Comparison of ENCODE assay signal across 14 cellular contexts in the genomic region with DNA sequence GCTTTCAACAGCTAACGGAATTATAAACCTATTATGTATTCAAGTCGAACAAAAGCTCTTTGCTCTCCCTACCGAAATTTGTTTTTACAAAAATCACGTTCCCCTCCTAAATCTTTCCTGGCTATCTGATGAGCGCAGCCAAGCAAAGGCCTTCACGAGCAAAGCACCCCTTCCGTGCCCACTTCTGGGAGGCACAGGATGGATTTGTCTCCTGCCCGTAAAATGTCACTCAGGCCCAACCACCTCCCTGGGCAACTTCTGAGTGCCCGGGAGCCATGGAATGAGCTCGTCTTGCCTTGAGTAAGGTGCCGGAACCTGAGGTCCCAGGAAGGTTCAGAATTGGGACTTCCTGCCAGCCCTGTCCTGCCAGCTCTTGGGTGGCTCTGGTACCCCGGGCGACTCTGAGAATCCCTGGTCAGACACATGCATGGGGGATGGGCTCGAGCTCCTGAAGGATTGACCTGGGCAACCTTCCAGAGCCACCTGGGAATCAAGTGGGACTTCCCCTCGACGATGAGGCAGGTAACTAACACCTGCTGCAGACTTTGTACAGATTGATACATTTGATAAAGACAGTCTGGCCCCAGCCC. TPM values are rescaled to one million over a fixed set of nuclear protein-coding genes. Genes with fewer than 3 reads are reported as not detected.
A peak's percentile ranks its signal among the peaks of the same experiment; 100 is the strongest.
DNase-seq lines count a peak whose midpoint lies in the region; ATAC-seq and TF ChIP-seq lines count a peak whose summit lies in the region.
"Had no signal": no experiment of that assay in that cellular context is flagged by ENCODE, and none has a peak within 500 bp of the region (broad histone marks: within the 10 kb centered on the region; RNA-seq: fewer than 3 reads in every experiment).

No MANE protein-coding gene starts in this region.

- H3F3A ChIP-seq in GM23338 (replicated peaks; ENCODE audit: low read depth), result peaks cover 38% of the 10 kb centered on the region

- no peak for TF ChIP-seq CTCF in GM23338 (conservative IDR thresholded peaks at IDR 0.05; ENCODE audit: low read depth in 2 of 2)
- no peak for TF ChIP-seq CTCF in body of pancreas (IDR thresholded peaks at IDR 0.05)
- no peak for TF ChIP-seq CTCF in osteocyte (IDR thresholded peaks at IDR 0.05)

- H3K4me1 ChIP-seq in GM23338 (ENCODE audit: insufficient read depth) (peaks cover 39% of the 10 kb centered on the region), body of pancreas (peaks cover 55% of the 10 kb centered on the region)

- DNase-seq in NCI-H1105 treated with DMSO at 0.1 percent for 48 hours (lab: John Stamatoyannopoulos, UW) (peak; percentile 45), NCI-H1105 (lab: John Stamatoyannopoulos, UW) (no peak), GM23338 (ENCODE audit: low spot score) (no peak), body of pancreas (peak in 3 of 4 donors; percentile 34 to 52 (median 47)), osteocyte (ENCODE audit: extremely low spot score, unreplicated experiment) (no peak), ecto neural progenitor cell (ENCODE audit: low spot score) (no peak)
- no peak for DNase-seq in effector CD8-positive, alpha-beta T cell (lab: John Stamatoyannopoulos, UW)
- DNase-seq: MM.1S, NCI-H226 had no signal

- H3K9me2 ChIP-seq in GM23338 (ENCODE audit: insufficient read depth), result no peaks in the 10 kb centered on the region

- H3K27ac Mint-ChIP-seq in GM23338, result peak overlapping the region; percentile 82
- H3K27ac Mint-ChIP-seq in osteocyte (ENCODE audit: unreplicated experiment), result peak overlapping the region; percentile 10

- H3K36me3 Mint-ChIP-seq in GM23338 (ENCODE audit: low read depth) (peaks cover 70% of the 10 kb centered on the region), osteocyte (ENCODE audit: unreplicated experiment) (peaks cover 30% of the 10 kb centered on the region)
- H3K36me3 Mint-ChIP-seq: immature natural killer cell, naive B cell had no signal

- H3K36me3 ChIP-seq in GM23338 (ENCODE audit: insufficient read depth) (peaks cover 12% of the 10 kb centered on the region; the same call in 1 of the 2 replicates), body of pancreas (replicated peaks in 1 of 2; ENCODE audit: insufficient read depth in 1 of 2, low read depth in 2 of 2) (no peaks in the 10 kb centered on the region)
- H3K36me3 ChIP-seq: adrenal gland had no signal

- H3K4me2 ChIP-seq in GM23338, result no peak overlapping the region

- no peak for TF ChIP-seq POLR2A in body of pancreas (IDR thresholded peaks at IDR 0.05)

- no peaks in the 10 kb centered on the region for H3K27me3 ChIP-seq in GM23338 (ENCODE audit: insufficient read depth)
- H3K27me3 ChIP-seq in body of pancreas, result no peaks in the 10 kb centered on the region
- H3K27me3 ChIP-seq: adrenal gland had no signal

- no peak overlapping the region for H3K27ac ChIP-seq in GM23338 (ENCODE audit: low read depth)
- peak overlapping the region; percentile 71 to 88 (median 88) for H3K27ac ChIP-seq in body of pancreas
- H3K27ac ChIP-seq: adrenal gland had no signal

- H3K27me3 Mint-ChIP-seq in GM23338 (ENCODE audit: insufficient read depth, low read depth, poor library complexity), result peaks cover 28% of the 10 kb centered on the region
- no peaks in the 10 kb centered on the region for H3K27me3 Mint-ChIP-seq in osteocyte (ENCODE audit: unreplicated experiment)
- H3K27me3 Mint-ChIP-seq: naive B cell had no signal

- H2AFZ ChIP-seq in GM23338, result no peak overlapping the region

- WGBS in body of pancreas, 2 donors, result 51 to 72% methylated on average over 10 to 16 of the region's 16 CpGs

- peaks cover 82% of the 10 kb centered on the region for H3K79me2 ChIP-seq in GM23338 (replicated peaks; ENCODE audit: insufficient read depth)

- H4K20me1 ChIP-seq in GM23338 (replicated peaks; ENCODE audit: insufficient read depth), result peaks cover 5% of the 10 kb centered on the region; the same call in 1 of the 2 replicates

- intact Hi-C loops in body of pancreas (cut with DNase I), result no loop called here

- H3K9me3 ChIP-seq in body of pancreas, result no peaks in the 10 kb centered on the region
- H3K9me3 ChIP-seq: adrenal gland had no signal

- no peak for ATAC-seq in GM23338
- ATAC-seq in body of pancreas, result no peak
- ATAC-seq in HG02870 (IDR thresholded peaks at IDR 0.05; ENCODE audit: unreplicated experiment), result no peak

- no peaks in the 10 kb centered on the region for H3K9me3 Mint-ChIP-seq in GM23338
- no peaks in the 10 kb centered on the region for H3K9me3 Mint-ChIP-seq in osteocyte (ENCODE audit: unreplicated experiment)
- H3K9me3 Mint-ChIP-seq: immature natural killer cell, naive B cell had no signal

- H3K4me3 Mint-ChIP-seq in GM23338, result no peak overlapping the region
- H3K4me3 Mint-ChIP-seq in osteocyte (ENCODE audit: unreplicated experiment), result no peak overlapping the region
- H3K4me3 Mint-ChIP-seq: immature natural killer cell, naive B cell had no signal

- H3K4me1 Mint-ChIP-seq in GM23338 (peaks cover 54% of the 10 kb centered on the region), osteocyte (ENCODE audit: unreplicated experiment) (peaks cover 73% of the 10 kb centered on the region)

- no peak overlapping the region for H3K4me3 ChIP-seq in GM23338
- H3K4me3 ChIP-seq in body of pancreas, result no peak overlapping the region
- H3K4me3 ChIP-seq: adrenal gland, skin epidermis had no signal

TF ChIP-seq in GM23338, 12 proteins besides CTCF, POLR2A, EP300 and RAD21 (continues in another document):
- TF ChIP-seq CREB1 (CRISPR knock-in tag; IDR thresholded peaks at IDR 0.05; ENCODE audit: low read depth), result no peak
- TF ChIP-seq, protein P1, sequence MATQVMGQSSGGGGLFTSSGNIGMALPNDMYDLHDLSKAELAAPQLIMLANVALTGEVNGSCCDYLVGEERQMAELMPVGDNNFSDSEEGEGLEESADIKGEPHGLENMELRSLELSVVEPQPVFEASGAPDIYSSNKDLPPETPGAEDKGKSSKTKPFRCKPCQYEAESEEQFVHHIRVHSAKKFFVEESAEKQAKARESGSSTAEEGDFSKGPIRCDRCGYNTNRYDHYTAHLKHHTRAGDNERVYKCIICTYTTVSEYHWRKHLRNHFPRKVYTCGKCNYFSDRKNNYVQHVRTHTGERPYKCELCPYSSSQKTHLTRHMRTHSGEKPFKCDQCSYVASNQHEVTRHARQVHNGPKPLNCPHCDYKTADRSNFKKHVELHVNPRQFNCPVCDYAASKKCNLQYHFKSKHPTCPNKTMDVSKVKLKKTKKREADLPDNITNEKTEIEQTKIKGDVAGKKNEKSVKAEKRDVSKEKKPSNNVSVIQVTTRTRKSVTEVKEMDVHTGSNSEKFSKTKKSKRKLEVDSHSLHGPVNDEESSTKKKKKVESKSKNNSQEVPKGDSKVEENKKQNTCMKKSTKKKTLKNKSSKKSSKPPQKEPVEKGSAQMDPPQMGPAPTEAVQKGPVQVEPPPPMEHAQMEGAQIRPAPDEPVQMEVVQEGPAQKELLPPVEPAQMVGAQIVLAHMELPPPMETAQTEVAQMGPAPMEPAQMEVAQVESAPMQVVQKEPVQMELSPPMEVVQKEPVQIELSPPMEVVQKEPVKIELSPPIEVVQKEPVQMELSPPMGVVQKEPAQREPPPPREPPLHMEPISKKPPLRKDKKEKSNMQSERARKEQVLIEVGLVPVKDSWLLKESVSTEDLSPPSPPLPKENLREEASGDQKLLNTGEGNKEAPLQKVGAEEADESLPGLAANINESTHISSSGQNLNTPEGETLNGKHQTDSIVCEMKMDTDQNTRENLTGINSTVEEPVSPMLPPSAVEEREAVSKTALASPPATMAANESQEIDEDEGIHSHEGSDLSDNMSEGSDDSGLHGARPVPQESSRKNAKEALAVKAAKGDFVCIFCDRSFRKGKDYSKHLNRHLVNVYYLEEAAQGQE (IDR thresholded peaks at IDR 0.05; ENCODE audit: unreplicated experiment), result no peak
- TF ChIP-seq ZNF331 (CRISPR knock-in tag; IDR thresholded peaks at IDR 0.05; ENCODE audit: low read depth), result no peak
- TF ChIP-seq EZH2 (IDR thresholded peaks at IDR 0.05; ENCODE audit: low read depth, unreplicated experiment), result no peak
- TF ChIP-seq NANOG (IDR thresholded peaks at IDR 0.05; ENCODE audit: borderline replicate concordance), result no peak
- no peak for TF ChIP-seq STAT1 (IDR thresholded peaks at IDR 0.05; ENCODE audit: unreplicated experiment)
- TF ChIP-seq POLR2AphosphoS5 (IDR thresholded peaks at IDR 0.05; ENCODE audit: low read depth), result no peak
- TF ChIP-seq ZNF114 (CRISPR knock-in tag; IDR thresholded peaks at IDR 0.05), result no peak

RNA-seq across cellular contexts. Expression of gene SLC7A5, which starts 19.8 kb away (rescaled TPM):
- 328 and 386 TPM in 2 replicates for total RNA-seq in GM23338 (2014; rRNA removed; shearing (Covaris generic))
- 107 and 109 TPM in 2 replicates for polyA plus RNA-seq in GM23338 (2016; fragmentation: Nextera tagmentation; extraction: Ambion mirVana)
- total RNA-seq in body of pancreas, result 1 to 10 TPM; 1.6 to 3.4 TPM
- total RNA-seq in osteocyte, result 127 and 133 TPM in 2 replicates

Comparison
In these comparisons a context has a peak if more than half of its experiments do, and no peak if none do; other contexts are left out.
1. DNase-seq: peak in NCI-H1105 treated with DMSO at 0.1 percent for 48 hours (single experiment) and body of pancreas (3 of 4); none in NCI-H1105 (single experiment), GM23338 (single experiment), osteocyte (single experiment), ecto neural progenitor cell (single experiment) and effector CD8-positive, alpha-beta T cell (single experiment).
2. RNA of gene SLC7A5, which starts 19.8 kb away (total RNA-seq): 328 to 386 TPM in GM23338 and 127 to 133 TPM in osteocyte; 1.6 to 3.4 TPM in body of pancreas; every median in the first group is over 10 times any median in the second.